Comparison of ENCODE assay signal across 14 cellular contexts in genomic region chr17:77304746-77305473, GRCh38.
DNase-seq lines count a peak whose midpoint lies in the region; ATAC-seq, FAIRE-seq and TF ChIP-seq lines count a peak whose summit lies in the region.
"Had no signal": no experiment of that assay in that cellular context is flagged by ENCODE, and none has a peak within 500 bp of the region (broad histone marks: within the 10 kb centered on the region; RNA-seq: fewer than 3 reads in every experiment).

No MANE protein-coding gene starts in this region.

- FAIRE-seq in HepG2 (lab: Jason Lieb, UNC) = peak; percentile 15
- FAIRE-seq: GM12891, urothelium cell line had no signal

- POLR2A ChIA-PET in HEK293 (lab: Yijun Ruan, JAX) (no interaction called here), activated B cell treated with CpG ODN at 0.5 μM for 24 hours (lab: Charles Lee) (interaction anchor here (1.2 to 1.6 kb wide), 3 partner anchors 16 to 20 kb away, joined by 7 to 14 read pairs (median 12); no protein-coding TSS in a partner anchor), HepG2 (lab: Yijun Ruan, JAX) (interaction anchor here (0.7 to 4.8 kb wide), 8 partner anchors 9 to 155 kb away, joined by 3 to 80 read pairs (median 3); no protein-coding TSS in a partner anchor), A673 (lab: Charles Lee; ENCODE audit: low non-redundant PET) (interaction anchor here (0.6 kb wide), 1 partner anchor 238 kb away, joined by 3 read pairs; no protein-coding TSS in a partner anchor)

- H3K4me3 ChIP-seq in HEK293 (ENCODE audit: low read depth, low read length) (no peak overlapping the region), HepG2 (replicated peaks in 1 of 3; ENCODE audit: insufficient read depth in 1 of 3, low read depth in 2 of 3, low read length in 3 of 3) (no peak overlapping the region), stomach (no peak overlapping the region), A673 (ENCODE audit: low read depth, low read length, poor library complexity, severe bottlenecking) (no peak overlapping the region)

- in situ Hi-C loops in HepG2 (cut with HindIII; ENCODE audit: extremely low pct_ligation_motif_present, low pct_unique_long_range_greater_than_20kb) = no loop called here

- no peaks in the 10 kb centered on the region for H3K9me3 Mint-ChIP-seq in activated B cell treated with CpG ODN at 0.5 μM for 24 hours
- H3K9me3 Mint-ChIP-seq: CD8-positive, alpha-beta T cell had no signal

- H3K4me1 ChIP-seq in HEK293 (ENCODE audit: control insufficient read depth, insufficient read depth, low read length) (no peaks in the 10 kb centered on the region), HepG2 (ENCODE audit: insufficient read depth, low read length) (peaks cover 65% of the 10 kb centered on the region), stomach (peaks cover 10 to 66% (median 17%) of the 10 kb centered on the region in 4 donors), A673 (ENCODE audit: insufficient read depth, low read length, poor library complexity, severe bottlenecking) (no peaks in the 10 kb centered on the region)

- H3K4me3 Mint-ChIP-seq in activated B cell treated with CpG ODN at 0.5 μM for 24 hours = peak overlapping the region; percentile 32
- H3K4me3 Mint-ChIP-seq: CD8-positive, alpha-beta T cell had no signal

- BruUV-seq in HepG2 (replicated peaks; lab: Mats Ljungman, UMichigan) (no TSS peak), A673 (replicated peaks; lab: Mats Ljungman, UMichigan) (no TSS peak)

- WGBS in HepG2 (ENCODE audit: low lambda C conversion rate) = 51% methylated on average over 19 of the region's 21 CpGs
- 57 to 63% (median 62%) methylated on average over 19 to 21 of the region's 21 CpGs for WGBS in stomach, 5 donors

- no peaks in the 10 kb centered on the region for H3K9me3 ChIP-seq in HEK293 (ENCODE audit: control insufficient read depth, insufficient read depth, low read depth, low read length)
- no peaks in the 10 kb centered on the region for H3K9me3 ChIP-seq in HepG2 (ENCODE audit: low read length)
- H3K9me3 ChIP-seq in stomach = no peaks in the 10 kb centered on the region
- H3K9me3 ChIP-seq in A673 (ENCODE audit: low read depth, low read length, poor library complexity, severe bottlenecking) = no peaks in the 10 kb centered on the region

- TF ChIP-seq EP300 in HepG2 (IDR thresholded peaks at IDR 0.05; ENCODE audit: low read depth in 2 of 2, low read length in 2 of 2) (peak in 1 of 2 experiments; percentile 67; a peak in 2 of 4 replicates), HepG2 (CRISPR knock-in tag; IDR thresholded peaks at IDR 0.05; ENCODE audit: borderline replicate concordance) (peak; percentile 29; the same call in 1 of the 2 replicates), stomach (IDR thresholded peaks at IDR 0.05) (no peak)

- H3K79me2 ChIP-seq in HepG2 (ENCODE audit: insufficient read depth, low read length) = peaks cover 73% of the 10 kb centered on the region

- ATAC-seq in activated B cell treated with CpG ODN at 0.5 μM for 24 hours (ENCODE audit: low read depth) (peak; percentile 85), HepG2 (peak; percentile 24), HG02852 (IDR thresholded peaks at IDR 0.05; ENCODE audit: unreplicated experiment) (no peak)
- ATAC-seq in activated CD4-positive, CD25-positive, alpha-beta regulatory T cell treated with anti-CD3 and anti-CD28 coated beads, Interleukin-2, amount 50 U/mL, for 24 hours = no peak
- ATAC-seq: CD8-positive, alpha-beta T cell had no signal

- TF ChIP-seq POLR2A in HepG2 (IDR thresholded peaks at IDR 0.05; ENCODE audit: insufficient read depth in 1 of 2, low read depth in 2 of 2, low read length in 2 of 2) (peak in 1 of 2 experiments; percentile 51; a peak in 1 of 4 replicates), stomach (IDR thresholded peaks at IDR 0.05) (no peak)

- H3K27me3 ChIP-seq in HepG2 (ENCODE audit: control insufficient read depth in 1 of 2, insufficient read depth in 2 of 2, low read length in 2 of 2) (no peaks in the 10 kb centered on the region), stomach (no peaks in the 10 kb centered on the region), A673 (replicated peaks; ENCODE audit: insufficient read depth, low read depth, low read length, poor library complexity) (no peaks in the 10 kb centered on the region)

- CTCF ChIA-PET in HEK293 (lab: Yijun Ruan, JAX) = no interaction called here
- CTCF ChIA-PET in activated B cell treated with CpG ODN at 0.5 μM for 24 hours (lab: Charles Lee) = no interaction called here
- CTCF ChIA-PET in HepG2 (lab: Yijun Ruan, JAX; ENCODE audit: low intra/inter-chr PET ratio, low total read pairs) = no interaction called here
- CTCF ChIA-PET in A673 (lab: Charles Lee) = no interaction called here

- H3K36me3 Mint-ChIP-seq in activated B cell treated with CpG ODN at 0.5 μM for 24 hours (ENCODE audit: low read depth) = no peaks in the 10 kb centered on the region
- H3K36me3 Mint-ChIP-seq: CD8-positive, alpha-beta T cell had no signal

- H3K4me1 Mint-ChIP-seq in activated B cell treated with CpG ODN at 0.5 μM for 24 hours = peaks cover 9% of the 10 kb centered on the region

- intact Hi-C loops in activated B cell treated with CpG ODN at 0.5 μM for 24 hours (cut with micrococcal nuclease) = loop anchor here (2.0 kb wide), 1 partner anchor 18 kb away; no protein-coding TSS in a partner anchor
- intact Hi-C loops in HepG2 (cut with micrococcal nuclease; ENCODE audit: unreplicated experiment) = no loop called here
- intact Hi-C loops in stomach (cut with DNase I; ENCODE audit: low total_unique reads) = no loop called here
- intact Hi-C loops in A673 (cut with micrococcal nuclease; ENCODE audit: unreplicated experiment) = no loop called here

- H4K20me1 ChIP-seq in HepG2 (ENCODE audit: insufficient read depth, low read length) = peaks cover 44% of the 10 kb centered on the region; the same call in 1 of the 2 replicates

- H3K27ac ChIP-seq in HEK293 (ENCODE audit: extremely low read depth, low read depth, low read length) = no peak overlapping the region
- H3K27ac ChIP-seq in HepG2 (ENCODE audit: extremely low read length, insufficient read depth, low read length) = peak overlapping the region; percentile 18
- no peak overlapping the region for H3K27ac ChIP-seq in stomach
- no peak overlapping the region for H3K27ac ChIP-seq in A673 (ENCODE audit: low read depth, low read length, poor library complexity, severe bottlenecking)

- H3K4me2 ChIP-seq in HepG2 (ENCODE audit: low read depth, low read length) = peak overlapping the region; percentile 26

- peak overlapping the region; percentile 13; the same call in 1 of the 2 replicates for H3K9ac ChIP-seq in HepG2 (ENCODE audit: insufficient read depth, low read depth, low read length)

- peaks cover 4% of the 10 kb centered on the region for H3K27me3 Mint-ChIP-seq in activated B cell treated with CpG ODN at 0.5 μM for 24 hours

- TF ChIP-seq CTCF in HEK293 (tag by site-specific recombination; IDR thresholded peaks at IDR 0.05) (no peak), activated B cell treated with CpG ODN at 0.5 μM for 24 hours (IDR thresholded peaks at IDR 0.05) (no peak), HepG2 (CRISPR knock-in tag; IDR thresholded peaks at IDR 0.05) (no peak), stomach (IDR thresholded peaks at IDR 0.05) (no peak), A673 (conservative IDR thresholded peaks at IDR 0.05; ENCODE audit: low read depth, low read length) (no peak)

- no peak overlapping the region for H2AFZ ChIP-seq in HepG2 (ENCODE audit: low read length)

- no peak for TF ChIP-seq RAD21 in HepG2 (CRISPR knock-in tag; IDR thresholded peaks at IDR 0.05)

- peaks cover 0 to 18% of the 10 kb centered on the region in 2 experiments; a peak in 1 of 3 replicates for H3K36me3 ChIP-seq in HEK293 (ENCODE audit: control insufficient read depth in 2 of 2, insufficient read depth in 1 of 2, low read length in 2 of 2)
- H3K36me3 ChIP-seq in HepG2 (replicated peaks in 1 of 2; ENCODE audit: control insufficient read depth in 1 of 2, insufficient read depth in 2 of 2, low read length in 2 of 2) = peaks cover 12 to 30% of the 10 kb centered on the region in 2 experiments; a peak in 3 of 5 replicates
- peaks cover 0 to 12% (median 6%) of the 10 kb centered on the region in 4 donors for H3K36me3 ChIP-seq in stomach
- H3K36me3 ChIP-seq in A673 (ENCODE audit: insufficient read depth, low read length, poor library complexity, severe bottlenecking) = no peaks in the 10 kb centered on the region

- no peak overlapping the region for H3K27ac Mint-ChIP-seq in activated B cell treated with CpG ODN at 0.5 μM for 24 hours
- H3K27ac Mint-ChIP-seq: CD8-positive, alpha-beta T cell had no signal

- DNase-seq in activated B cell treated with CpG ODN at 0.5 μM for 24 hours = no peak
- peak; percentile 72 for DNase-seq in HepG2 (ENCODE audit: low spot score)
- peak; percentile 51 for DNase-seq in stomach
- no peak for DNase-seq in A673 (ENCODE audit: low spot score)
- DNase-seq: CD8-positive, alpha-beta T cell; HCEC 1CT; mesendoderm; NCI-H1436 treated with DMSO at 0.1 percent for 48 hours; stimulated activated naive CD4-positive, alpha-beta T cell treated with Interleukin-2 at 50 U/mL for 16 hours had no signal

TF ChIP-seq in HEK293, 187 proteins besides CTCF, POLR2A, EP300 and RAD21 (continues in another document):
- TF ChIP-seq ZNF610 (tag by site-specific recombination; IDR thresholded peaks at IDR 0.05; ENCODE audit: borderline replicate concordance) (no peak), ZFHX2 (tag by site-specific recombination; conservative IDR thresholded peaks at IDR 0.05) (0 out of 2 replicates have a peak, but pooled peaks have one; percentile 27), ZNF155 (tag by site-specific recombination; IDR thresholded peaks at IDR 0.05) (no peak), GLIS1 (tag by site-specific recombination; IDR thresholded peaks at IDR 0.05) (peak; percentile 2; the same call in 1 of the 2 replicates), ZNF324 (tag by site-specific recombination; IDR thresholded peaks at IDR 0.05) (no peak), ZNF654 (tag by site-specific recombination; IDR thresholded peaks at IDR 0.05; ENCODE audit: low read depth) (no peak)

Comparison
In these comparisons a context has a peak if more than half of its experiments do, and no peak if none do; other contexts are left out.
1. ATAC-seq: peak in activated B cell treated with CpG ODN at 0.5 μM for 24 hours (single experiment) and HepG2 (single experiment); none in HG02852 (single experiment) and activated CD4-positive, CD25-positive, alpha-beta regulatory T cell treated with anti-CD3 and anti-CD28 coated beads, Interleukin-2, amount 50 U/mL, for 24 hours (0 of 2).
2. DNase-seq: peak in HepG2 (single experiment) and stomach (single experiment); none in activated B cell treated with CpG ODN at 0.5 μM for 24 hours (single experiment) and A673 (single experiment).
3. Of the 63 proteins assayed by ChIP-seq in both HepG2 and HEK293: peak only in HepG2: ATF2, PATZ1, SALL2, SP2, YY1, ZBTB10 and 11 more; only in HEK293: none; in both: none; in neither: 46.